9 cellular contexts compared by ENCODE assay signal in genomic region chr6:117908246-117909107, GRCh38. TPM values are rescaled to one million over a fixed set of nuclear protein-coding genes. Genes with fewer than 3 reads are reported as not detected.
DNase-seq lines count a peak whose midpoint lies in the region; ATAC-seq, FAIRE-seq and TF ChIP-seq lines count a peak whose summit lies in the region.
"Had no signal": no experiment of that assay in that cellular context is flagged by ENCODE, and none has a peak within 500 bp of the region (broad histone marks: within the 10 kb centered on the region; RNA-seq: fewer than 3 reads in every experiment).

No MANE protein-coding gene starts in this region.

- no peak for TF ChIP-seq RAD21 in HepG2 (CRISPR knock-in tag; IDR thresholded peaks at IDR 0.05)

- in situ Hi-C loops in HepG2 (cut with HindIII; ENCODE audit: extremely low pct_ligation_motif_present, low pct_unique_long_range_greater_than_20kb): no loop called here

- H3K36me3 ChIP-seq in adipocyte (ENCODE audit: control insufficient read depth, insufficient read depth, low read length, severe bottlenecking) (no peaks in the 10 kb centered on the region), HepG2 (replicated peaks in 1 of 2; ENCODE audit: control insufficient read depth in 1 of 2, insufficient read depth in 2 of 2, low read length in 2 of 2) (no peaks in the 10 kb centered on the region)

- no TSS peak for BruUV-seq in HepG2 (replicated peaks; lab: Mats Ljungman, UMichigan)

- no peaks in the 10 kb centered on the region for H3K79me2 ChIP-seq in HepG2 (ENCODE audit: insufficient read depth, low read length)

- TF ChIP-seq EP300 in HepG2 (IDR thresholded peaks at IDR 0.05; ENCODE audit: low read depth in 2 of 2, low read length in 2 of 2): no peak
- no peak for TF ChIP-seq EP300 in HepG2 (CRISPR knock-in tag; IDR thresholded peaks at IDR 0.05; ENCODE audit: borderline replicate concordance)

- H3K4me2 ChIP-seq in HepG2 (ENCODE audit: low read depth, low read length): no peak overlapping the region

- no peak for TF ChIP-seq CTCF in HepG2 (CRISPR knock-in tag; IDR thresholded peaks at IDR 0.05)

- H3K9me3 ChIP-seq in adipocyte (ENCODE audit: control insufficient read depth, low read length) (peaks cover 6% of the 10 kb centered on the region), HepG2 (ENCODE audit: low read length) (no peaks in the 10 kb centered on the region)

- CTCF ChIA-PET in HepG2 (lab: Yijun Ruan, JAX; ENCODE audit: low intra/inter-chr PET ratio, low total read pairs): no interaction called here

- FAIRE-seq in HepG2 (lab: Jason Lieb, UNC): no peak

- 63% methylated on average over 35 of the region's 48 CpGs for WGBS in HepG2 (ENCODE audit: low lambda C conversion rate)

- H3K4me1 ChIP-seq in adipocyte (ENCODE audit: control insufficient read depth, insufficient read depth, low read length) (no peaks in the 10 kb centered on the region), HepG2 (ENCODE audit: insufficient read depth, low read length) (peaks cover 6% of the 10 kb centered on the region)

- peak; percentile 20 to 51 for DNase-seq in NCI-H524 (lab: John Stamatoyannopoulos, UW)
- no peak for DNase-seq in NCI-H524 treated with DMSO at 0.1 percent for 48 hours (lab: John Stamatoyannopoulos, UW)
- DNase-seq in adipocyte (ENCODE audit: low read depth): no peak
- DNase-seq in HepG2 (ENCODE audit: low spot score): no peak
- DNase-seq in superior temporal gyrus (ENCODE audit: extremely low spot score): peak; percentile 47
- no peak for DNase-seq in HuH-7 (ENCODE audit: low spot score)

- H3K27me3 ChIP-seq in adipocyte (replicated peaks; ENCODE audit: control insufficient read depth, insufficient read depth, low read length) (peaks cover 38% of the 10 kb centered on the region), HepG2 (ENCODE audit: control insufficient read depth in 1 of 2, insufficient read depth in 2 of 2, low read length in 2 of 2) (peaks cover 6 to 35% of the 10 kb centered on the region in 2 experiments; a peak in 4 of 5 replicates)

- intact Hi-C loops in HepG2 (cut with micrococcal nuclease; ENCODE audit: unreplicated experiment): no loop called here

- no peak overlapping the region for H2AFZ ChIP-seq in HepG2 (ENCODE audit: low read length)

- no peak overlapping the region for H3K27ac ChIP-seq in HepG2 (ENCODE audit: extremely low read length, insufficient read depth, low read length)

- H3K9ac ChIP-seq in adipocyte (ENCODE audit: low read length): no peak overlapping the region
- no peak overlapping the region for H3K9ac ChIP-seq in HepG2 (ENCODE audit: insufficient read depth, low read depth, low read length)

- ATAC-seq in HepG2: no peak
- no peak for ATAC-seq in GM19397 (IDR thresholded peaks at IDR 0.05; ENCODE audit: unreplicated experiment)
- no peak for ATAC-seq in HG02678 (IDR thresholded peaks at IDR 0.05; ENCODE audit: unreplicated experiment)

- H3K4me3 ChIP-seq in adipocyte (ENCODE audit: low read length) (peak overlapping the region; percentile 63), HepG2 (replicated peaks in 1 of 3; ENCODE audit: insufficient read depth in 1 of 3, low read depth in 2 of 3, low read length in 3 of 3) (peak overlapping the region in 1 of 3 experiments; percentile 78; a peak in 1 of 6 replicates)

- no peaks in the 10 kb centered on the region for H4K20me1 ChIP-seq in HepG2 (ENCODE audit: insufficient read depth, low read length)

- TF ChIP-seq POLR2A in HepG2 (IDR thresholded peaks at IDR 0.05; ENCODE audit: insufficient read depth in 1 of 2, low read depth in 2 of 2, low read length in 2 of 2): no peak

- POLR2A ChIA-PET in HepG2 (lab: Yijun Ruan, JAX): no interaction called here

TF ChIP-seq in HepG2, 621 proteins besides CTCF, POLR2A, EP300 and RAD21:
- no peak for TF ChIP-seq ATRX (CRISPR knock-in tag; IDR thresholded peaks at IDR 0.05; ENCODE audit: borderline replicate concordance)
- TF ChIP-seq ZBTB7B (CRISPR knock-in tag; IDR thresholded peaks at IDR 0.05): no peak
- 0 out of 2 replicates have a peak, but pooled peaks have one; percentile 32 for TF ChIP-seq PCBP1 (IDR thresholded peaks at IDR 0.05; ENCODE audit: borderline replicate concordance, low read depth, low read length)
- peak; percentile 17; the same call in 1 of the 2 replicates for TF ChIP-seq MYC (CRISPR knock-in tag; IDR thresholded peaks at IDR 0.05; ENCODE audit: borderline replicate concordance)

RNA-seq across cellular contexts. Expression of gene SLC35F1, which starts 1.4 kb away (rescaled TPM):
- total RNA-seq in HepG2 (2016; rRNA removed; fragmentation: Illumina TruSeq; extraction: Trizol): not detected in 2 replicates
- total RNA-seq in HepG2 (2016; cell fraction: cytosol; rRNA removed; fragmentation: Illumina TruSeq; extraction: Trizol; ENCODE audit: low read depth): not detected in 2 replicates
- 0.03 TPM in 1 of 2 replicates, not detected in the other for total RNA-seq in HepG2 (2016; cell fraction: insoluble cytoplasmic fraction; rRNA removed; fragmentation: Illumina TruSeq; extraction: Trizol)
- total RNA-seq in HepG2 (2016; cell fraction: membrane; rRNA removed; fragmentation: Illumina TruSeq; extraction: Trizol): 0.03 TPM in 1 of 2 replicates, not detected in the other
- not detected in 2 replicates for total RNA-seq in HepG2 (2016; cell fraction: nucleus; rRNA removed; fragmentation: Illumina TruSeq; extraction: Trizol)
- polyA plus RNA-seq in HepG2 (2011; rRNA removed): 0.01 TPM in 1 of 2 replicates, not detected in the other
- polyA plus RNA-seq in HepG2 (2011; cell fraction: cytosol; rRNA removed): 0.01 TPM in 1 of 2 replicates, not detected in the other
- polyA plus RNA-seq in HepG2 (2011; cell fraction: nucleus; rRNA removed): not detected in 2 replicates
- polyA plus RNA-seq in HepG2 (2012): not detected in 2 replicates
- not detected in 2 replicates for polyA plus RNA-seq in HepG2 (2016; cell fraction: cytosol; fragmentation: Illumina TruSeq; extraction: Trizol; ENCODE audit: low read depth)
- not detected in 2 replicates for polyA plus RNA-seq in HepG2 (2016; cell fraction: insoluble cytoplasmic fraction; fragmentation: Illumina TruSeq; extraction: Trizol; ENCODE audit: low read depth)
- polyA plus RNA-seq in HepG2 (2016; cell fraction: membrane; fragmentation: Illumina TruSeq; extraction: Trizol; ENCODE audit: low read depth): not detected in 2 replicates
- not detected in 2 replicates for polyA plus RNA-seq in HepG2 (2016; cell fraction: nucleus; fragmentation: Illumina TruSeq; extraction: Trizol; ENCODE audit: insufficient read depth, low read depth)
- polyA minus RNA-seq in HepG2 (2011; rRNA and poly(A)+ RNA removed; ENCODE audit: low replicate concordance): not detected in 2 replicates
- polyA minus RNA-seq in HepG2 (2011; cell fraction: cytosol; rRNA and poly(A)+ RNA removed): not detected in 2 replicates
- polyA minus RNA-seq in HepG2 (2011; cell fraction: nucleus; rRNA and poly(A)+ RNA removed): not detected in 2 replicates
- polyA plus RNA-seq: BJ had no signal

Comparison
In these comparisons a context has a peak if more than half of its experiments do, and no peak if none do; other contexts are left out.
1. DNase-seq: peak in NCI-H524 (2 of 2) and superior temporal gyrus (single experiment); none in NCI-H524 treated with DMSO at 0.1 percent for 48 hours (single experiment), adipocyte (single experiment), HepG2 (single experiment) and HuH-7 (single experiment).